ENCODE assay signal across 18 cellular contexts in the genomic region with DNA sequence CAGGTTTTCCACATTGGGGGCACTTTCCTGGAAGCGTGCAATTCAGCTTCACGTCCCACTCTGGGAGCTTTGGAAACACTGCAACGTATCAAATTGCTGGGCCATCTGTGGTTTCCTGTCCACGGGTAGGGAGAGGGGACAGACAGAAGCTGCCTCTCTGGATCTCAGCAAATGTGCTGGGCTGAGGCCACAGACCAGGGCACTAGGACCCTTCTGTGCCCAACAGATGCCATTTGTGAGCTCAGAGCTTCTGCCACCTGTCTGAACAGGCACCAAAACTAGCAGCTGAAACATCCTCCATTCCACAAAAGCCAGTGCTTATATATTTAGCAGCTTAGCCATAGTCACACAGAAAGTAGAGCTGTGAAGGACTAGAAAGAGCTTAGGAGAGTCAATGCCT.
"Had no signal": no experiment of that assay in that cellular context is flagged by ENCODE, and none has a peak within 500 bp of the region (broad histone marks: within the 10 kb centered on the region; RNA-seq: fewer than 3 reads in every experiment).

No MANE protein-coding gene starts in this region.

- H3K4me1 Mint-ChIP-seq: activated CD4-positive, alpha-beta T cell treated with anti-CD3 and anti-CD28 coated beads, Interleukin-2, amount 10 ng/mL, durations not matched to agents 7 days and 5 days had no signal

- H3K27ac Mint-ChIP-seq: activated CD4-positive, alpha-beta T cell treated with anti-CD3 and anti-CD28 coated beads, Interleukin-2, amount 10 ng/mL, durations not matched to agents 7 days and 5 days; activated T-helper 2 cell treated with anti-CD3 and anti-CD28 coated beads, Interferon-gamma antibody, Interleukin-2, Interleukin-4, amounts not matched to agents 10 μg/mL and 5 μg/mL and 100 μg/mL, durations not matched to agents 14 hours and 24 hours and 36 hours; stimulated activated naive CD8-positive, alpha-beta T cell treated with anti-CD3 and anti-CD28 coated beads, Interleukin-15, amount 100 ng/mL, for 72 hours had no signal

- H3K4me1 ChIP-seq: adrenal gland, heart left ventricle, left lung, testis had no signal

- H3K9me3 Mint-ChIP-seq: activated CD4-positive, alpha-beta T cell treated with anti-CD3 and anti-CD28 coated beads, Interleukin-2, amount 10 ng/mL, durations not matched to agents 7 days and 5 days; activated T-helper 2 cell treated with anti-CD3 and anti-CD28 coated beads, Interferon-gamma antibody, Interleukin-2, Interleukin-4, amounts not matched to agents 10 μg/mL and 5 μg/mL and 100 μg/mL, durations not matched to agents 14 hours and 24 hours and 36 hours; stimulated activated naive CD8-positive, alpha-beta T cell treated with anti-CD3 and anti-CD28 coated beads, Interleukin-15, amount 100 ng/mL, for 72 hours had no signal

- H3K9me3 ChIP-seq: adrenal gland, heart left ventricle, left lung, ovary, testis had no signal

- H3K36me3 ChIP-seq: adrenal gland, heart left ventricle, left lung, ovary had no signal

- H3K27ac ChIP-seq: adrenal gland, coronary artery, heart left ventricle, left lung, ovary, testis had no signal

- H3K27me3 ChIP-seq: adrenal gland, heart left ventricle, ovary, testis had no signal

- H3K4me3 Mint-ChIP-seq: activated CD4-positive, alpha-beta T cell treated with anti-CD3 and anti-CD28 coated beads, Interleukin-2, amount 10 ng/mL, durations not matched to agents 7 days and 5 days; stimulated activated naive CD8-positive, alpha-beta T cell treated with anti-CD3 and anti-CD28 coated beads, Interleukin-15, amount 100 ng/mL, for 72 hours had no signal

- DNase-seq: activated CD4-positive, alpha-beta T cell treated with anti-CD3 and anti-CD28 coated beads, Interleukin-2, amount 10 ng/mL, durations not matched to agents 7 days and 5 days; activated CD4-positive, CD25-positive, alpha-beta regulatory T cell; activated CD8-positive, alpha-beta memory T cell treated with anti-CD3 and anti-CD28 coated beads for 24 hours; activated naive CD4-positive, alpha-beta T cell treated with anti-CD3 and anti-CD28 coated beads, Interleukin-2, amount 50 U/mL, for 16 hours; adrenal gland; effector CD8-positive, alpha-beta T cell; foreskin melanocyte; heart left ventricle; islet precursor cell; left lung; mesenchymal stem cell; ovary; stimulated activated CD4-positive, alpha-beta T cell treated with anti-CD3 and anti-CD28 coated beads, Interleukin-15, amount 100 ng/mL, for 24 hours; stimulated activated CD4-positive, alpha-beta T cell treated with anti-CD3 and anti-CD28 coated beads, Interleukin-4, amount 100 ng/mL, for 24 hours; stimulated activated naive CD8-positive, alpha-beta T cell treated with anti-CD3 and anti-CD28 coated beads, Interleukin-15, amount 100 ng/mL, for 72 hours; testis had no signal

- ATAC-seq: heart left ventricle; left lung; stimulated activated naive CD8-positive, alpha-beta T cell treated with anti-CD3 and anti-CD28 coated beads, Interleukin-15, amount 100 ng/mL, for 72 hours had no signal

- H3K4me3 ChIP-seq: adrenal gland, coronary artery, heart left ventricle, left lung, ovary, testis had no signal
